18 cellular contexts compared by ENCODE assay signal in the genomic region with DNA sequence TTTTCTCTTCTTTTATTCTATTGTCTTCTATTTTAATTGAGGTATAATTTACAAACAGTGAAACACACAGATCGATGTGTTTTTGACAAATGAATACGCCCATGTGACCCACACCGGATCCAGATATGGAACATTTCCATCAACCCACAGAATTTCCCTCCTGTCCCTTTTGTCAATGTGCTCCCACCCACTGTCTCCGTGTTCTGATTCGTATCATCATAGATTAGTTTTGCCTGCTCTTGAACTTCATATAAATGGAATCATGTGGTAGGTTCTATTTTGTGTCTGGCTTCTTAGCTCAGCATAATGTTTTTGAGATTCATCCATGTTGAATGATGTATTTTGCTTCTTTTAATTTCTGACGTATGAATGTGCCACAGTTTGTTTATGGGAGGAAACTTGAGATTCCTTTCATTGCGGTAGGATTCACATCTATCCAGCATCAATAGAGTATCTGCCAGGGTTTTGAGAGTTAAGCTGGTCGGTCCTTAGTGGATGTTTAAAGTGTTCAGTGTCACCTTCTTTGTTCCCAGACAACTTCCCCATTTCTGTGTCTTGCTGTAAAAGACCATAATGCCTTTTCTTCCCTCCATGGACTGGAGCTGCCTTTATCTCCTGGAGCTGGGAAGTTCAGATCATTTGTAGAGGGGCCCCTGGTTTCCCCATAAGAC. TPM values are rescaled to one million over a fixed set of nuclear protein-coding genes. Genes with fewer than 3 reads are reported as not detected.
A peak's percentile ranks its signal among the peaks of the same experiment; 100 is the strongest.
DNase-seq lines count a peak whose midpoint lies in the region; ATAC-seq and TF ChIP-seq lines count a peak whose summit lies in the region.
"Had no signal": no experiment of that assay in that cellular context is flagged by ENCODE, and none has a peak within 500 bp of the region (broad histone marks: within the 10 kb centered on the region; RNA-seq: fewer than 3 reads in every experiment).

No MANE protein-coding gene starts in this region.

- peaks cover 3% of the 10 kb centered on the region for H3K27me3 Mint-ChIP-seq in HFFc6 (ENCODE audit: insufficient read depth)
- H3K27me3 Mint-ChIP-seq: stimulated activated naive CD8-positive, alpha-beta T cell treated with anti-CD3 and anti-CD28 coated beads, Interleukin-15, Interleukin-2, amounts not matched to agents 100 ng/mL and 50 ng/mL, for 24 hours had no signal

- no peaks in the 10 kb centered on the region for H3K27me3 ChIP-seq in ascending aorta
- H3K27me3 ChIP-seq in left lung: no peaks in the 10 kb centered on the region
- no peaks in the 10 kb centered on the region for H3K27me3 ChIP-seq in stomach
- H3K27me3 ChIP-seq in MM.1S (replicated peaks; ENCODE audit: insufficient read depth, low read length): peaks cover 11% of the 10 kb centered on the region; the same call in 1 of the 2 replicates
- H3K27me3 ChIP-seq: adrenal gland had no signal

- H3K9ac ChIP-seq in MM.1S (ENCODE audit: low read length): no peak overlapping the region

- intact Hi-C loops in ascending aorta (cut with DNase I): no loop called here
- intact Hi-C loops in left lung (cut with DNase I): no loop called here
- intact Hi-C loops in stomach (cut with DNase I; ENCODE audit: low total_unique reads): loop anchor here (10.0 kb wide), 1 partner anchor 241 kb away; no protein-coding TSS in a partner anchor

- no peaks in the 10 kb centered on the region for H3K79me2 ChIP-seq in MM.1S (ENCODE audit: low read length)

- H3K4me1 ChIP-seq in ascending aorta: peaks cover 7 to 26% of the 10 kb centered on the region in 2 donors
- peaks cover 3 to 70% of the 10 kb centered on the region in 2 donors for H3K4me1 ChIP-seq in left lung
- H3K4me1 ChIP-seq in stomach: peaks cover 0 to 37% (median 2%) of the 10 kb centered on the region in 4 donors
- H3K4me1 ChIP-seq in MM.1S (ENCODE audit: low read length): no peaks in the 10 kb centered on the region

- H3K4me2 ChIP-seq in MM.1S (ENCODE audit: low read depth, low read length): no peak overlapping the region

- no peak for TF ChIP-seq EP300 in stomach (IDR thresholded peaks at IDR 0.05)

- no peak for TF ChIP-seq POLR2A in stomach (IDR thresholded peaks at IDR 0.05)

- H3K9me3 ChIP-seq in ascending aorta: no peaks in the 10 kb centered on the region
- H3K9me3 ChIP-seq in left lung: no peaks in the 10 kb centered on the region
- no peaks in the 10 kb centered on the region for H3K9me3 ChIP-seq in stomach
- no peaks in the 10 kb centered on the region for H3K9me3 ChIP-seq in MM.1S (replicated peaks; ENCODE audit: insufficient read depth, low read length)
- H3K9me3 ChIP-seq: adrenal gland had no signal

- H2AFZ ChIP-seq in MM.1S (ENCODE audit: low read length): no peak overlapping the region

- DNase-seq in HFFc6 (no peak), ascending aorta (ENCODE audit: low spot score in 2 of 2) (no peak), left lung (no peak), stomach (no peak), MM.1S (no peak)
- DNase-seq in activated CD4-positive, CD25-positive, alpha-beta regulatory T cell (lab: John Stamatoyannopoulos, UW): no peak
- DNase-seq in stimulated activated naive CD4-positive, alpha-beta T cell treated with Interleukin-2 at 50 U/mL for 16 hours (lab: John Stamatoyannopoulos, UW): no peak
- DNase-seq: activated T-cell treated with anti-CD3 and anti-CD28 coated beads for 4 hours; glutamatergic neuron; NCI-H1436 treated with DMSO at 0.1 percent for 48 hours; NCI-H524 treated with DMSO at 0.1 percent for 48 hours; stimulated activated CD4-positive, alpha-beta T cell treated with anti-CD3 and anti-CD28 coated beads, Interleukin-4, amount 100 ng/mL, for 4 hours had no signal

- peaks cover 84% of the 10 kb centered on the region for H3K4me1 Mint-ChIP-seq in HFFc6 (ENCODE audit: low read depth)
- H3K4me1 Mint-ChIP-seq: IgD-negative memory B cell had no signal

- peaks cover 21% of the 10 kb centered on the region for H3K36me3 Mint-ChIP-seq in HFFc6 (ENCODE audit: low read depth)

- peak overlapping the region; percentile 99 for H3K27ac Mint-ChIP-seq in HFFc6
- H3K27ac Mint-ChIP-seq: IgD-negative memory B cell; stimulated activated naive CD8-positive, alpha-beta T cell treated with anti-CD3 and anti-CD28 coated beads, Interleukin-15, Interleukin-2, amounts not matched to agents 100 ng/mL and 50 ng/mL, for 24 hours had no signal

- H3K9me2 ChIP-seq in MM.1S (replicated peaks; ENCODE audit: insufficient read depth, low read length): no peaks in the 10 kb centered on the region

- 70 to 79% (median 75%) methylated on average over 8 of the region's 8 CpGs for WGBS in stomach, 5 donors

- H3K9me3 Mint-ChIP-seq in HFFc6: no peaks in the 10 kb centered on the region
- H3K9me3 Mint-ChIP-seq: IgD-negative memory B cell; stimulated activated naive CD8-positive, alpha-beta T cell treated with anti-CD3 and anti-CD28 coated beads, Interleukin-15, Interleukin-2, amounts not matched to agents 100 ng/mL and 50 ng/mL, for 24 hours had no signal

- H3K36me3 ChIP-seq in ascending aorta (no peaks in the 10 kb centered on the region), left lung (no peaks in the 10 kb centered on the region), stomach (no peaks in the 10 kb centered on the region), MM.1S (replicated peaks; ENCODE audit: insufficient read depth, low read length) (no peaks in the 10 kb centered on the region)
- H3K36me3 ChIP-seq: adrenal gland had no signal

- H3K4me3 ChIP-seq in ascending aorta (peak overlapping the region in 1 of 2 donors; percentile 23), left lung (no peak overlapping the region), stomach (no peak overlapping the region), MM.1S (ENCODE audit: low read length) (no peak overlapping the region)
- H3K4me3 ChIP-seq: adrenal gland had no signal

- H4K20me1 ChIP-seq in MM.1S (ENCODE audit: insufficient read depth, low read length): no peaks in the 10 kb centered on the region

- H3K4me3 Mint-ChIP-seq in HFFc6: peak overlapping the region; percentile 27
- H3K4me3 Mint-ChIP-seq: IgD-negative memory B cell; stimulated activated naive CD8-positive, alpha-beta T cell treated with anti-CD3 and anti-CD28 coated beads, Interleukin-15, Interleukin-2, amounts not matched to agents 100 ng/mL and 50 ng/mL, for 24 hours had no signal

- H3F3A ChIP-seq in MM.1S (ENCODE audit: insufficient read depth, low read length): no peaks in the 10 kb centered on the region

- peak overlapping the region; percentile 39 to 53 for H3K27ac ChIP-seq in ascending aorta
- H3K27ac ChIP-seq in left lung: peak overlapping the region; percentile 59 to 63
- peak overlapping the region in 3 of 5 donors; percentile 28 to 69 (median 28) for H3K27ac ChIP-seq in stomach
- no peak overlapping the region for H3K27ac ChIP-seq in MM.1S (ENCODE audit: low read length)
- H3K27ac ChIP-seq: VCaP had no signal

- no peak for ATAC-seq in left lung
- ATAC-seq in GM21360 (IDR thresholded peaks at IDR 0.05; ENCODE audit: unreplicated experiment): no peak
- ATAC-seq: left lobe of liver had no signal

- TF ChIP-seq CTCF in HFFc6 (IDR thresholded peaks at IDR 0.05) (no peak), ascending aorta (IDR thresholded peaks at IDR 0.05) (no peak), left lung (IDR thresholded peaks at IDR 0.05) (no peak), stomach (IDR thresholded peaks at IDR 0.05) (no peak), MM.1S (IDR thresholded peaks at IDR 0.05; ENCODE audit: low read length) (no peak)

RNA-seq across cellular contexts. Expression of a gene that starts 14.7 kb away (rescaled TPM):
- 10 to 100 TPM; 72.9 to 88.0 (median 78.4) TPM for total RNA-seq in HFFc6 (2021; fragmentation: NEBNext Ultra II Directional; extraction: Animal tissue kit (Norgen Biotek cat#: 25700))
- total RNA-seq in ascending aorta (131 TPM), left lung (10 to 100 TPM; 37.9 to 41.5 TPM), stomach (10 to 100 TPM in 4 of 5 donors, 1 to 10 TPM in 1; 8.2 to 33.0 (median 17.3) TPM)
- polyA plus RNA-seq in stomach: 1 to 10 TPM; 3.0 to 4.7 (median 4.7) TPM

RNA-seq across cellular contexts. Expression of a gene that starts 46.7 kb away (rescaled TPM):
- 100 to 1,000 TPM; 540 to 614 (median 577) TPM for total RNA-seq in HFFc6 (2021; fragmentation: NEBNext Ultra II Directional; extraction: Animal tissue kit (Norgen Biotek cat#: 25700))
- 948 TPM for total RNA-seq in ascending aorta
- total RNA-seq in left lung: 100 to 1,000 TPM; 216 to 235 TPM
- total RNA-seq in stomach: 1,000 to 10,000 TPM in 2 of 5 donors, 100 to 1,000 TPM in 3; 304 to 2,162 (median 853) TPM
- polyA plus RNA-seq in stomach: 100 to 1,000 TPM; 220 to 641 (median 274) TPM
